In genomic region chr11:101907826-101908225, GRCh38 we compare ENCODE assay signal across 29 cellular contexts. TPM values are rescaled to one million over a fixed set of nuclear protein-coding genes. Genes with fewer than 3 reads are reported as not detected.
DNase-seq lines count a peak whose midpoint lies in the region; FAIRE-seq and TF ChIP-seq lines count a peak whose summit lies in the region.
"Had no signal": no experiment of that assay in that cellular context is flagged by ENCODE, and none has a peak within 500 bp of the region (broad histone marks: within the 10 kb centered on the region; RNA-seq: fewer than 3 reads in every experiment).

No MANE protein-coding gene starts in this region.

- H3K36me3 ChIP-seq in ACC112 (ENCODE audit: insufficient read depth, low read length) (no peaks in the 10 kb centered on the region), adipocyte (ENCODE audit: control insufficient read depth, insufficient read depth, low read length, severe bottlenecking) (no peaks in the 10 kb centered on the region), osteoblast (ENCODE audit: insufficient read depth, low read length) (no peaks in the 10 kb centered on the region), small intestine (ENCODE audit: control insufficient read depth in 2 of 2, insufficient read depth in 2 of 2, low read length in 2 of 2) (no peaks in the 10 kb centered on the region)
- H3K36me3 ChIP-seq: BLaER1 treated with 17β-estradiol and CSF1 and Interleukin-3, amounts not matched to agents 10 nM and 100 nM had no signal

- H3K4me3 ChIP-seq in ACC112 (ENCODE audit: low read depth, low read length) (no peak overlapping the region), adipocyte (ENCODE audit: low read length) (no peak overlapping the region), fibroblast of the aortic adventitia (ENCODE audit: low read depth, low read length) (no peak overlapping the region), osteoblast (ENCODE audit: insufficient read depth, low read length) (no peak overlapping the region), small intestine (ENCODE audit: low read depth in 1 of 2, low read length in 2 of 2) (no peak overlapping the region)
- H3K4me3 ChIP-seq: BLaER1 treated with 17β-estradiol and CSF1 and Interleukin-3, amounts not matched to agents 10 nM and 100 nM had no signal

- H3K27me3 ChIP-seq in ACC112 (ENCODE audit: insufficient read depth, low read length) (no peaks in the 10 kb centered on the region), adipocyte (replicated peaks; ENCODE audit: control insufficient read depth, insufficient read depth, low read length) (no peaks in the 10 kb centered on the region), osteoblast (ENCODE audit: insufficient read depth, low read length) (no peaks in the 10 kb centered on the region), small intestine (ENCODE audit: control insufficient read depth in 2 of 2, insufficient read depth in 2 of 2, low read length in 2 of 2) (no peaks in the 10 kb centered on the region)
- H3K27me3 ChIP-seq: BLaER1 treated with 17β-estradiol and CSF1 and Interleukin-3, amounts not matched to agents 10 nM and 100 nM had no signal

- H3K9me3 ChIP-seq in adipocyte (ENCODE audit: control insufficient read depth, low read length): no peaks in the 10 kb centered on the region
- no peaks in the 10 kb centered on the region for H3K9me3 ChIP-seq in osteoblast (ENCODE audit: low read depth, low read length)
- no peaks in the 10 kb centered on the region for H3K9me3 ChIP-seq in small intestine (ENCODE audit: control insufficient read depth, low read depth)
- H3K9me3 ChIP-seq: BLaER1 treated with 17β-estradiol and CSF1 and Interleukin-3, amounts not matched to agents 10 nM and 100 nM had no signal

- DNase-seq in adipocyte (ENCODE audit: low read depth): no peak
- peak; percentile 22 for DNase-seq in fibroblast of the aortic adventitia (ENCODE audit: low read depth)
- peak; percentile 65 for DNase-seq in osteoblast (ENCODE audit: insufficient read length, low spot score, missing footprints)
- no peak for DNase-seq in GM19239 (ENCODE audit: insufficient read length, low spot score)
- no peak for DNase-seq in UCSD-AML1 (lab: John Stamatoyannopoulos, UW; ENCODE audit: unreplicated experiment)
- DNase-seq in small intestine: no peak
- DNase-seq: AML-193; CD4-positive, alpha-beta memory T cell; COR-L47; DMS79; EL; GDM1; MM.1S; NCI-H1048; NCI-H1417; NCI-H1694; NCI-H2029 treated with DMSO at 0.1 percent for 48 hours; NCI-H446 treated with DMSO at 0.1 percent for 48 hours; NCI-H526; NCI-H82; RPMI8226; SHP77 treated with DMSO at 0.1 percent for 48 hours had no signal

- H3K4me2 ChIP-seq in osteoblast (ENCODE audit: insufficient read depth, low read length): peak overlapping the region; percentile 37
- H3K4me2 ChIP-seq: BLaER1 treated with 17β-estradiol and CSF1 and Interleukin-3, amounts not matched to agents 10 nM and 100 nM; KMS-11 had no signal

- H3K27ac ChIP-seq in ACC112 (ENCODE audit: low read depth, low read length) (peak overlapping the region; percentile 20; the same call in 1 of the 2 replicates), osteoblast (ENCODE audit: low read depth, low read length) (no peak overlapping the region), small intestine (ENCODE audit: low read depth in 1 of 2, low read length in 1 of 2) (no peak overlapping the region)
- H3K27ac ChIP-seq: BLaER1 treated with 17β-estradiol and CSF1 and Interleukin-3, amounts not matched to agents 10 nM and 100 nM; HL-60; KMS-11 had no signal

- H4K20me1 ChIP-seq in osteoblast (ENCODE audit: insufficient read depth, low read length): no peaks in the 10 kb centered on the region
- H4K20me1 ChIP-seq: BLaER1 treated with 17β-estradiol and CSF1 and Interleukin-3, amounts not matched to agents 10 nM and 100 nM had no signal

- H2AFZ ChIP-seq in ACC112 (ENCODE audit: low read length, unreplicated experiment) (peak overlapping the region; percentile 92), osteoblast (ENCODE audit: low read length) (peak overlapping the region; percentile 51)

- peak overlapping the region; percentile 25 for H3K9ac ChIP-seq in adipocyte (ENCODE audit: low read length)
- H3K9ac ChIP-seq: BLaER1 treated with 17β-estradiol and CSF1 and Interleukin-3, amounts not matched to agents 10 nM and 100 nM; KMS-11 had no signal

- TF ChIP-seq CTCF in fibroblast of the aortic adventitia (IDR thresholded peaks at IDR 0.05; ENCODE audit: insufficient read depth, low read length) (no peak), osteoblast (IDR thresholded peaks at IDR 0.05; ENCODE audit: extremely low read depth, low read depth, low read length) (no peak)

- no peaks in the 10 kb centered on the region for H3K79me2 ChIP-seq in ACC112 (ENCODE audit: control insufficient read depth, insufficient read depth, low read length, unreplicated experiment)
- no peaks in the 10 kb centered on the region for H3K79me2 ChIP-seq in osteoblast (ENCODE audit: insufficient read depth, low read length)

- H3K4me1 ChIP-seq in ACC112 (ENCODE audit: control insufficient read depth, insufficient read depth, low read length, unreplicated experiment) (peaks cover 8% of the 10 kb centered on the region), adipocyte (ENCODE audit: control insufficient read depth, insufficient read depth, low read length) (peaks cover 19% of the 10 kb centered on the region), osteoblast (ENCODE audit: insufficient read depth, low read length) (peaks cover 10% of the 10 kb centered on the region), small intestine (ENCODE audit: control insufficient read depth in 2 of 2, insufficient read depth in 1 of 2, low read depth in 1 of 2, low read length in 1 of 2) (no peaks in the 10 kb centered on the region)
- H3K4me1 ChIP-seq: BLaER1 treated with 17β-estradiol and CSF1 and Interleukin-3, amounts not matched to agents 10 nM and 100 nM had no signal

- FAIRE-seq in GM19239 (lab: Jason Lieb, UNC) (no peak), small intestine (lab: Jason Lieb, UNC) (no peak)
- FAIRE-seq: GM12891 had no signal

- 84 to 96% (median 90%) methylated on average over 1 of the region's 1 CpG for WGBS in small intestine, 3 donors

RNA-seq across cellular contexts. Expression of gene CEP126, which starts 7.0 kb away (rescaled TPM):
- total RNA-seq in fibroblast of the aortic adventitia (ENCODE audit: low replicate concordance) (3.9 and 4.2 TPM in 2 replicates), osteoblast (3.6 and 4.1 TPM in 2 replicates)
- under 1 TPM; 0.45 to 0.90 (median 0.81) TPM for polyA plus RNA-seq in small intestine

RNA-seq across cellular contexts. Expression of gene ANGPTL5, which starts 8.5 kb away (rescaled TPM):
- 0.09 and 0.90 TPM in 2 replicates for total RNA-seq in fibroblast of the aortic adventitia (ENCODE audit: low replicate concordance)
- total RNA-seq in osteoblast: 1.2 and 1.8 TPM in 2 replicates
- under 1 TPM in 1 of 3 donors, not detected in 2; 0.10 TPM for polyA plus RNA-seq in small intestine
- total RNA-seq: CD4-positive, alpha-beta memory T cell; H4 had no signal
- polyA plus RNA-seq: CD4-positive, alpha-beta memory T cell; IgD-negative memory B cell had no signal

Comparison
In these comparisons a context has a peak if more than half of its experiments do, and no peak if none do; other contexts are left out.
1. DNase-seq: peak in fibroblast of the aortic adventitia (single experiment) and osteoblast (single experiment); none in adipocyte (single experiment), GM19239 (single experiment), UCSD-AML1 (single experiment) and small intestine (single experiment).